ENCODE assay signal across 8 cellular contexts in the genomic region with DNA sequence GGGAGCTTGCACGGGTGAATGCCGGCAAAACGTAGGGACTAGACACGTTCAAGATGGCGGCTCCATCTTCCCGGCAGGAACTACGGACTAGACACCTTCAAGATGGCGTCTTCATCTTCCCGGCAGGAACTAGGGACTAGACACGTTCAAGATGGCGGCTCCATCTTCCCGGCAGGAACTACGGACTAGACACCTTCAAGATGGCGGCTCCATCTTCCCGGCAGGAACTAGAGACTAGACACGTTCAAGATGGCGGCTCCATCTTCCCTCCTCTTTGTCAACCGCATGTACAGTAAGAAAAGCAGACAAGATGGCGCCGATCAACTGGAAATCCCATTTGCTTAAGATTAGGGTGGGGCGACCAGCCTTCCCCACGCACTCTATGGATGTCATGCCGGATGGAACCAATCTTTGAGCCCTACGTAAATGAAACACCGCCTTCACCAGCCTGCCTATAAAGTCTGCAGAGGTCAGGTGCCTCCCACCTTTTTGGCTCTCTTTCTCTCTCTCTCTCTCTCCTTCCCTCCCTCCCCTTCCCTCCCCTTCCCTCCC.
A peak's percentile ranks its signal among the peaks of the same experiment; 100 is the strongest.
DNase-seq lines count a peak whose midpoint lies in the region; TF ChIP-seq lines count a peak whose summit lies in the region.

No MANE protein-coding gene starts in this region.

- H3K4me3 ChIP-seq in mononuclear cell (ENCODE audit: low read length) (peak overlapping the region; percentile 33), stomach (peak overlapping the region in 2 of 4 donors; percentile 29 to 38)

- WGBS in stomach, 5 donors = 13 to 80% (median 65%) methylated on average over 25 of the region's 25 CpGs

- H3K27me3 ChIP-seq in mononuclear cell (ENCODE audit: insufficient read depth, low read length) = no peaks in the 10 kb centered on the region
- no peaks in the 10 kb centered on the region for H3K27me3 ChIP-seq in stomach

- H3K9me3 ChIP-seq in mononuclear cell (ENCODE audit: low read depth, low read length) (no peaks in the 10 kb centered on the region), stomach (peaks cover 8 to 40% (median 20%) of the 10 kb centered on the region in 4 donors)

- no peaks in the 10 kb centered on the region for H3K36me3 ChIP-seq in stomach

- H3K4me1 ChIP-seq in mononuclear cell (ENCODE audit: insufficient read depth, low read length) (no peaks in the 10 kb centered on the region), stomach (peaks cover 0 to 4% (median 0%) of the 10 kb centered on the region in 4 donors)

- DNase-seq in AG09319 (ENCODE audit: extremely low read depth, low read depth) = peak; percentile 99
- DNase-seq in HT-29 (ENCODE audit: low spot score) = peak; percentile 38
- peak; percentile 48 for DNase-seq in activated CD4-positive, CD25-positive, alpha-beta regulatory T cell treated with anti-CD3 and anti-CD28 coated beads, Interleukin-2, amount 50 U/mL, for 72 hours
- peak; percentile 88 for DNase-seq in dedifferentiated amniotic fluid mesenchymal stem cell (ENCODE audit: extremely low spot score)
- peak; percentile 68 for DNase-seq in stomach
- no peak for DNase-seq in GM03348 (ENCODE audit: low spot score)

- peak overlapping the region in 3 of 5 donors; percentile 8 to 61 (median 36) for H3K27ac ChIP-seq in stomach

- TF ChIP-seq EP300 in stomach (IDR thresholded peaks at IDR 0.05) = no peak

- TF ChIP-seq CTCF in AG09319 (IDR thresholded peaks at IDR 0.05; ENCODE audit: low read depth, low read length) = no peak
- no peak for TF ChIP-seq CTCF in stomach (IDR thresholded peaks at IDR 0.05)

- TF ChIP-seq POLR2A in GM18951 (IDR thresholded peaks at IDR 0.05; ENCODE audit: extremely low read depth, insufficient read depth, insufficient read length) (peak; percentile 25), stomach (IDR thresholded peaks at IDR 0.05) (no peak)

- in situ Hi-C loops in GM18951 (cut with MboI; ENCODE audit: low sequenced_read_pairs, unreplicated experiment) = no loop called here

- intact Hi-C loops in stomach (cut with DNase I; ENCODE audit: low total_unique reads) = no loop called here
